Comparison of ENCODE assay signal across 9 cellular contexts in genomic region chr19:38228491-38229439, GRCh38. TPM values are rescaled to one million over a fixed set of nuclear protein-coding genes. Genes with fewer than 3 reads are reported as not detected.
DNase-seq lines count a peak whose midpoint lies in the region; ATAC-seq and TF ChIP-seq lines count a peak whose summit lies in the region.
"Had no signal": no experiment of that assay in that cellular context is flagged by ENCODE, and none has a peak within 500 bp of the region (broad histone marks: within the 10 kb centered on the region; RNA-seq: fewer than 3 reads in every experiment).

No MANE protein-coding gene starts in this region.

- H3K27ac Mint-ChIP-seq in Caco-2 (ENCODE audit: unreplicated experiment) (no peak overlapping the region), mesothelial cell of epicardium (no peak overlapping the region)
- H3K27ac Mint-ChIP-seq: activated CD8-positive, alpha-beta memory T cell treated with anti-CD3 and anti-CD28 coated beads, Interleukin-2, amount 10 ng/mL, durations not matched to agents 7 days and 5 days had no signal

- ATAC-seq in GM19452 (IDR thresholded peaks at IDR 0.05; ENCODE audit: unreplicated experiment) (no peak), foreskin keratinocyte (no peak)

- peaks cover 9% of the 10 kb centered on the region; the same call in 1 of the 2 replicates for H3K4me1 ChIP-seq in Caco-2
- H3K4me1 ChIP-seq in foreskin keratinocyte = no peaks in the 10 kb centered on the region

- intact Hi-C loops in Caco-2 (cut with micrococcal nuclease; ENCODE audit: unreplicated experiment) = loop anchor here (1.0 to 10.0 kb wide), 3 partner anchors 84 to 322 kb away; partner anchors contain the start of genes CATSPERG and WDR87

- CTCF ChIA-PET in Caco-2 (lab: Charles Lee) = interaction anchor here (1.3 to 1.7 kb wide), 2 partner anchors 174 to 326 kb away, joined by 5 read pairs; partner anchors contain the start of gene FAM98C

- no peaks in the 10 kb centered on the region for H3K9me3 ChIP-seq in Caco-2

- H3K27ac ChIP-seq in angular gyrus (ENCODE audit: low read depth, low read length) (peak overlapping the region; percentile 40), foreskin keratinocyte (no peak overlapping the region)

- peaks cover 7% of the 10 kb centered on the region for H3K36me3 Mint-ChIP-seq in Caco-2 (ENCODE audit: insufficient read depth, unreplicated experiment)
- no peaks in the 10 kb centered on the region for H3K36me3 Mint-ChIP-seq in mesothelial cell of epicardium
- H3K36me3 Mint-ChIP-seq: activated CD8-positive, alpha-beta memory T cell treated with anti-CD3 and anti-CD28 coated beads, Interleukin-2, amount 10 ng/mL, durations not matched to agents 7 days and 5 days had no signal

- H3K27me3 Mint-ChIP-seq in Caco-2 (ENCODE audit: insufficient read depth, unreplicated experiment) (peaks cover 12% of the 10 kb centered on the region), mesothelial cell of epicardium (ENCODE audit: low read depth) (peaks cover 59% of the 10 kb centered on the region)

- peak in 1 of 2 experiments; percentile 49 for DNase-seq in Caco-2
- DNase-seq in LNCaP clone FGC (ENCODE audit: low read depth) = no peak
- DNase-seq in mesothelial cell of epicardium (ENCODE audit: low spot score in 2 of 2, unreplicated experiment in 2 of 2) = no peak
- DNase-seq in NCI-H187 treated with DMSO at 0.1 percent for 48 hours (lab: John Stamatoyannopoulos, UW) = no peak
- DNase-seq in central memory CD4-positive, alpha-beta T cell = no peak
- DNase-seq in foreskin keratinocyte = no peak

- H3K27me3 ChIP-seq in Caco-2 (replicated peaks; ENCODE audit: control insufficient read depth, insufficient read depth, low read length) (no peaks in the 10 kb centered on the region), foreskin keratinocyte (peaks cover 21% of the 10 kb centered on the region)

- TF ChIP-seq CTCF in Caco-2 (IDR thresholded peaks at IDR 0.05; ENCODE audit: insufficient read depth in 1 of 2, low read depth in 1 of 2, low read length in 1 of 2, severe bottlenecking in 1 of 2, unreplicated experiment in 1 of 2) = no peak
- TF ChIP-seq CTCF in LNCaP clone FGC (IDR thresholded peaks at IDR 0.05; ENCODE audit: control insufficient read depth, extremely low read depth, insufficient read depth) = no peak
- no peak for TF ChIP-seq CTCF in mesothelial cell of epicardium (IDR thresholded peaks at IDR 0.05; ENCODE audit: unreplicated experiment)
- no peak for TF ChIP-seq CTCF in foreskin keratinocyte (conservative IDR thresholded peaks at IDR 0.05)

- POLR2A ChIA-PET in Caco-2 (lab: Charles Lee) = no interaction called here

- H3K9me3 Mint-ChIP-seq in Caco-2 (ENCODE audit: unreplicated experiment) (no peaks in the 10 kb centered on the region), mesothelial cell of epicardium (no peaks in the 10 kb centered on the region)

- no TSS peak for BruUV-seq in Caco-2 (replicated peaks; lab: Mats Ljungman, UMichigan)

- H3K4me3 Mint-ChIP-seq in Caco-2 (ENCODE audit: unreplicated experiment) (peak overlapping the region; percentile 78), mesothelial cell of epicardium (peak overlapping the region; percentile 65)
- H3K4me3 Mint-ChIP-seq: activated CD8-positive, alpha-beta memory T cell treated with anti-CD3 and anti-CD28 coated beads, Interleukin-2, amount 10 ng/mL, durations not matched to agents 7 days and 5 days had no signal

- H3K4me1 Mint-ChIP-seq in Caco-2 (ENCODE audit: low read depth, unreplicated experiment) = peaks cover 5% of the 10 kb centered on the region
- H3K4me1 Mint-ChIP-seq in mesothelial cell of epicardium = peaks cover 8% of the 10 kb centered on the region

- no peaks in the 10 kb centered on the region for H3K36me3 ChIP-seq in Caco-2 (ENCODE audit: control insufficient read depth, insufficient read depth, low read length)

- H3K4me3 ChIP-seq in Caco-2 (ENCODE audit: low read depth, low read length) (peak overlapping the region; percentile 37), LNCaP clone FGC (ENCODE audit: low read depth, low read length) (peak overlapping the region; percentile 42)

RNA-seq across cellular contexts. Expression of gene DPF1, which starts 4.7 kb away (rescaled TPM):
- total RNA-seq in Caco-2 (2022) (3.6 and 5.0 TPM in 2 replicates), mesothelial cell of epicardium (3.9 to 4.2 TPM (median 4.0 TPM) in 3 replicates), foreskin keratinocyte (3.3 and 3.8 TPM in 2 replicates)
- polyA plus RNA-seq in foreskin keratinocyte = 3.4 and 4.2 TPM in 2 replicates

RNA-seq across cellular contexts. Expression of gene PPP1R14A, which starts 27.4 kb away (rescaled TPM):
- total RNA-seq in Caco-2 (2022) = 11.1 and 13.8 TPM in 2 replicates
- 13.6 to 14.8 TPM (median 13.8 TPM) in 3 replicates for total RNA-seq in mesothelial cell of epicardium
- 2.3 and 4.2 TPM in 2 replicates for total RNA-seq in foreskin keratinocyte
- 15.0 and 18.4 TPM in 2 replicates for polyA plus RNA-seq in foreskin keratinocyte
- total RNA-seq: activated CD8-positive, alpha-beta memory T cell treated with anti-CD3 and anti-CD28 coated beads, Interleukin-2, amount 10 ng/mL, durations not matched to agents 7 days and 5 days had no signal

RNA-seq across cellular contexts. Expression of gene SPINT2, which starts 35.6 kb away (rescaled TPM):
- total RNA-seq in Caco-2 (2022) (728 and 748 TPM in 2 replicates), mesothelial cell of epicardium (277 to 312 TPM (median 299 TPM) in 3 replicates), foreskin keratinocyte (419 and 453 TPM in 2 replicates)
- 616 and 683 TPM in 2 replicates for polyA plus RNA-seq in foreskin keratinocyte
